25 cellular contexts compared by ENCODE assay signal in genomic region chr12:107242189-107242588, GRCh38.
A peak's percentile ranks its signal among the peaks of the same experiment; 100 is the strongest.
DNase-seq lines count a peak whose midpoint lies in the region; ATAC-seq and TF ChIP-seq lines count a peak whose summit lies in the region.
"Had no signal": no experiment of that assay in that cellular context is flagged by ENCODE, and none has a peak within 500 bp of the region (broad histone marks: within the 10 kb centered on the region; RNA-seq: fewer than 3 reads in every experiment).

No MANE protein-coding gene starts in this region.

- no peaks in the 10 kb centered on the region for H3K4me1 ChIP-seq in aorta (ENCODE audit: control insufficient read depth in 1 of 2, insufficient read depth in 2 of 2, low read length in 2 of 2)
- H3K4me1 ChIP-seq: colonic mucosa, lower lobe of right lung, spleen had no signal

- no peaks in the 10 kb centered on the region for H3K4me1 Mint-ChIP-seq in osteocyte (ENCODE audit: unreplicated experiment)

- H3K4me3 Mint-ChIP-seq in osteocyte (ENCODE audit: unreplicated experiment), result no peak overlapping the region
- H3K4me3 Mint-ChIP-seq: activated naive CD8-positive, alpha-beta T cell treated with anti-CD3 and anti-CD28 coated beads for 36 hours; CD8-positive, alpha-beta T cell; endodermal cell; WTC11 had no signal

- TF ChIP-seq CTCF in astrocyte of the spinal cord (IDR thresholded peaks at IDR 0.05; ENCODE audit: low read depth, low read length), result no peak
- TF ChIP-seq CTCF in osteocyte (IDR thresholded peaks at IDR 0.05), result no peak

- H3K4me3 ChIP-seq in astrocyte of the spinal cord (ENCODE audit: low read depth, low read length) (no peak overlapping the region), aorta (ENCODE audit: low read length in 2 of 2) (no peak overlapping the region)
- H3K4me3 ChIP-seq: body of pancreas, colonic mucosa, lower lobe of right lung, MG63, spleen, thoracic aorta had no signal

- H3K27ac Mint-ChIP-seq in osteocyte (ENCODE audit: unreplicated experiment), result no peak overlapping the region
- H3K27ac Mint-ChIP-seq: activated naive CD8-positive, alpha-beta T cell treated with anti-CD3 and anti-CD28 coated beads for 36 hours; CD8-positive, alpha-beta T cell; endodermal cell; WTC11 had no signal

- H3K27ac ChIP-seq in aorta (ENCODE audit: low read depth in 1 of 2, low read length in 2 of 2), result no peak overlapping the region
- H3K27ac ChIP-seq: body of pancreas, colonic mucosa, lower lobe of right lung, spleen, thoracic aorta had no signal

- 6 to 16% methylated on average over 4 of the region's 4 CpGs for WGBS in aorta, 2 donors

- intact Hi-C loops in aorta (cut with DNase I), result no loop called here

- peaks cover 15% of the 10 kb centered on the region for H3K27me3 Mint-ChIP-seq in osteocyte (ENCODE audit: unreplicated experiment)
- H3K27me3 Mint-ChIP-seq: activated naive CD8-positive, alpha-beta T cell treated with anti-CD3 and anti-CD28 coated beads for 36 hours had no signal

- peaks cover 0 to 2% of the 10 kb centered on the region in 2 donors for H3K27me3 ChIP-seq in aorta (ENCODE audit: control insufficient read depth in 1 of 2, insufficient read depth in 2 of 2, low read length in 1 of 2)
- H3K27me3 ChIP-seq: body of pancreas, colonic mucosa, MG63 had no signal

- in situ Hi-C loops in astrocyte of the spinal cord (cut with HindIII; ENCODE audit: low sequenced_read_pairs), result no loop called here

- peaks cover 1% of the 10 kb centered on the region for H3K9me3 ChIP-seq in aorta (ENCODE audit: control insufficient read depth, low read length)
- H3K9me3 ChIP-seq: body of pancreas, colonic mucosa, lower lobe of right lung, MG63, spleen, thoracic aorta had no signal

- no peaks in the 10 kb centered on the region for H3K9me3 Mint-ChIP-seq in osteocyte (ENCODE audit: unreplicated experiment)
- H3K9me3 Mint-ChIP-seq: activated naive CD8-positive, alpha-beta T cell treated with anti-CD3 and anti-CD28 coated beads for 36 hours; CD8-positive, alpha-beta T cell; endodermal cell had no signal

- DNase-seq in HT1080 (ENCODE audit: low read depth) (peak; percentile 84), NCI-H2171 treated with DMSO at 0.1 percent for 48 hours (lab: John Stamatoyannopoulos, UW) (peak; percentile 86), astrocyte of the spinal cord (ENCODE audit: low read depth, low spot score) (peak; percentile 37), osteocyte (ENCODE audit: extremely low spot score, unreplicated experiment) (peak; percentile 21), HuH-7.5 (ENCODE audit: low spot score) (no peak), COLO829 (ENCODE audit: low spot score) (no peak), aorta (no peak)
- DNase-seq: activated CD4-positive, alpha-beta T cell treated with anti-CD3 and anti-CD28 coated beads, Interleukin-2, amount 50 U/mL, for 4 hours; activated CD8-positive, alpha-beta memory T cell treated with anti-CD3 and anti-CD28 coated beads, Interleukin-2, amount 50 U/mL, for 48 hours; activated naive CD8-positive, alpha-beta T cell treated with anti-CD3 and anti-CD28 coated beads for 36 hours; CD8-positive, alpha-beta T cell; colonic mucosa; DND-41; endodermal cell; lower lobe of right lung; MG63; NCI-H1436 treated with DMSO at 0.1 percent for 48 hours; occipital lobe; spleen; stimulated activated CD4-positive, alpha-beta T cell treated with anti-CD3 and anti-CD28 coated beads, Interleukin-4, amount 100 ng/mL, for 1 hour; stimulated activated naive CD4-positive, alpha-beta T cell; T-helper 9 cell had no signal

- ATAC-seq in aorta (ENCODE audit: low FRiP score), result no peak
- ATAC-seq: CD8-positive, alpha-beta T cell; lower lobe of right lung; WTC11 had no signal

- H3K36me3 ChIP-seq in aorta (ENCODE audit: control insufficient read depth in 1 of 2, insufficient read depth in 2 of 2, low read length in 1 of 2), result no peaks in the 10 kb centered on the region
- H3K36me3 ChIP-seq: colonic mucosa, lower lobe of right lung, MG63, spleen, thoracic aorta had no signal

- H3K36me3 Mint-ChIP-seq in osteocyte (ENCODE audit: unreplicated experiment), result no peaks in the 10 kb centered on the region
- H3K36me3 Mint-ChIP-seq: activated naive CD8-positive, alpha-beta T cell treated with anti-CD3 and anti-CD28 coated beads for 36 hours; CD8-positive, alpha-beta T cell; WTC11 had no signal

Comparison
In these comparisons a context has a peak if more than half of its experiments do, and no peak if none do; other contexts are left out.
1. DNase-seq: peak in HT1080 (single experiment), NCI-H2171 treated with DMSO at 0.1 percent for 48 hours (single experiment), astrocyte of the spinal cord (single experiment) and osteocyte (single experiment); none in HuH-7.5 (single experiment), COLO829 (single experiment) and aorta (0 of 2).